ENCODE assay signal across 8 cellular contexts in genomic region chr6:33344771-33345697, GRCh38. TPM values are rescaled to one million over a fixed set of nuclear protein-coding genes. Genes with fewer than 3 reads are reported as not detected.
DNase-seq lines count a peak whose midpoint lies in the region; ATAC-seq and TF ChIP-seq lines count a peak whose summit lies in the region.

No MANE protein-coding gene starts in this region.

- H3K4me3 ChIP-seq in DND-41 (ENCODE audit: low read depth in 1 of 2, low read length in 2 of 2): peak overlapping the region in 1 of 2 experiments; percentile 45; a peak in 2 of 4 replicates
- H3K4me3 ChIP-seq in KMS-11 (IDR thresholded peaks at IDR 0.05; ENCODE audit: insufficient read depth, low read depth, low read length): no peak overlapping the region
- peak overlapping the region in 1 of 4 donors; percentile 33 for H3K4me3 ChIP-seq in esophagus squamous epithelium
- no peak overlapping the region for H3K4me3 ChIP-seq in neural cell (ENCODE audit: low read length)
- peak overlapping the region; percentile 61 for H3K4me3 ChIP-seq in thoracic aorta

- H3K9me3 ChIP-seq in DND-41 (ENCODE audit: insufficient read depth, low read length, severe bottlenecking): no peaks in the 10 kb centered on the region
- H3K9me3 ChIP-seq in esophagus squamous epithelium: no peaks in the 10 kb centered on the region
- H3K9me3 ChIP-seq in neural cell (ENCODE audit: low read length): no peaks in the 10 kb centered on the region
- H3K9me3 ChIP-seq in thoracic aorta: no peaks in the 10 kb centered on the region

- ATAC-seq in DND-41 (ENCODE audit: insufficient read depth, low read depth): peak; percentile 74
- no peak for ATAC-seq in thoracic aorta (ENCODE audit: insufficient number of reproducible peaks, low FRiP score, low read depth)
- ATAC-seq in HG02885 (IDR thresholded peaks at IDR 0.05; ENCODE audit: poor library complexity, unreplicated experiment): no peak

- H3K9me2 ChIP-seq in neural cell (ENCODE audit: insufficient read depth, low read length): no peaks in the 10 kb centered on the region

- H2AFZ ChIP-seq in DND-41 (ENCODE audit: low read depth, low read length) (peak overlapping the region; percentile 61), KMS-11 (ENCODE audit: low read depth) (no peak overlapping the region), neural cell (ENCODE audit: low read depth, low read length) (no peak overlapping the region)

- DNase-seq in DND-41 (peak; percentile 81), OCI-M2 (lab: John Stamatoyannopoulos, UW; ENCODE audit: unreplicated experiment) (peak; percentile 48), activated T-cell treated with anti-CD3 and anti-CD28 coated beads for 4 hours (peak; percentile 49), esophagus squamous epithelium (lab: John Stamatoyannopoulos, UW) (peak; percentile 29), thoracic aorta (ENCODE audit: low spot score) (peak; percentile 26)

- TF ChIP-seq POLR2A in esophagus squamous epithelium (IDR thresholded peaks at IDR 0.05): no peak

- no peaks in the 10 kb centered on the region for H3F3A ChIP-seq in neural cell (ENCODE audit: insufficient read depth, low read length, poor library complexity, severe bottlenecking)

- peak overlapping the region; percentile 30; the same call in 1 of the 2 replicates for H3K9ac ChIP-seq in DND-41 (ENCODE audit: low read depth, low read length)
- no peak overlapping the region for H3K9ac ChIP-seq in KMS-11
- no peak overlapping the region for H3K9ac ChIP-seq in neural cell (ENCODE audit: low read length)

- H3K4me2 ChIP-seq in DND-41 (ENCODE audit: insufficient read depth, low read length) (peak overlapping the region; percentile 73), KMS-11 (peak overlapping the region; percentile 45), neural cell (ENCODE audit: low read length) (no peak overlapping the region)

- 18 to 19% methylated on average over 20 to 22 of the region's 22 CpGs for WGBS in esophagus squamous epithelium, 2 donors

- TF ChIP-seq CTCF in DND-41 (IDR thresholded peaks at IDR 0.05; ENCODE audit: borderline replicate concordance, extremely low read depth, low read length, poor library complexity, severe bottlenecking): peak; percentile 73
- peak; percentile 79 for TF ChIP-seq CTCF in KMS-11 (conservative IDR thresholded peaks at IDR 0.05; ENCODE audit: low read depth, low read length)
- peak; percentile 55 to 72 (median 64) for TF ChIP-seq CTCF in esophagus squamous epithelium (IDR thresholded peaks at IDR 0.05)
- TF ChIP-seq CTCF in neural cell (IDR thresholded peaks at IDR 0.05; ENCODE audit: poor library complexity, severe bottlenecking): peak; percentile 79
- TF ChIP-seq CTCF in thoracic aorta (IDR thresholded peaks at IDR 0.05): peak; percentile 64

- TF ChIP-seq RAD21 in neural cell (conservative IDR thresholded peaks at IDR 0.05): peak; percentile 60

- H3K36me3 ChIP-seq in DND-41 (ENCODE audit: insufficient read depth, low read length): no peaks in the 10 kb centered on the region
- H3K36me3 ChIP-seq in KMS-11 (ENCODE audit: insufficient read depth): no peaks in the 10 kb centered on the region
- no peaks in the 10 kb centered on the region for H3K36me3 ChIP-seq in esophagus squamous epithelium
- H3K36me3 ChIP-seq in neural cell (ENCODE audit: insufficient read depth, low read length): no peaks in the 10 kb centered on the region
- no peaks in the 10 kb centered on the region for H3K36me3 ChIP-seq in thoracic aorta

- H3K27ac ChIP-seq in DND-41 (ENCODE audit: low read length) (peak overlapping the region; percentile 67), KMS-11 (no peak overlapping the region; the same call in 1 of the 2 replicates), esophagus squamous epithelium (peak overlapping the region; percentile 22 to 54 (median 28)), neural cell (ENCODE audit: low read length) (no peak overlapping the region), thoracic aorta (no peak overlapping the region)

- H4K20me1 ChIP-seq in DND-41 (ENCODE audit: insufficient read depth, low read length): no peaks in the 10 kb centered on the region
- no peaks in the 10 kb centered on the region for H4K20me1 ChIP-seq in KMS-11 (ENCODE audit: insufficient read depth)
- H4K20me1 ChIP-seq in neural cell (ENCODE audit: insufficient read depth): no peaks in the 10 kb centered on the region

- H3K27me3 ChIP-seq in DND-41 (ENCODE audit: insufficient read depth, low read length, poor library complexity): no peaks in the 10 kb centered on the region
- H3K27me3 ChIP-seq in KMS-11 (ENCODE audit: insufficient read depth, low read depth): peaks cover 17% of the 10 kb centered on the region; the same call in 1 of the 2 replicates
- H3K27me3 ChIP-seq in esophagus squamous epithelium: no peaks in the 10 kb centered on the region
- H3K27me3 ChIP-seq in neural cell (ENCODE audit: insufficient read depth, low read depth, low read length): no peaks in the 10 kb centered on the region
- no peaks in the 10 kb centered on the region for H3K27me3 ChIP-seq in thoracic aorta (replicated peaks; ENCODE audit: insufficient read depth)

- peaks cover 27% of the 10 kb centered on the region for H3K4me1 ChIP-seq in DND-41 (ENCODE audit: insufficient read depth, low read length)
- H3K4me1 ChIP-seq in KMS-11 (ENCODE audit: low read depth, poor library complexity, severe bottlenecking): peaks cover 27% of the 10 kb centered on the region
- H3K4me1 ChIP-seq in esophagus squamous epithelium: peaks cover 0 to 20% (median 4%) of the 10 kb centered on the region in 3 donors
- peaks cover 3 to 12% of the 10 kb centered on the region in 2 donors for H3K4me1 ChIP-seq in thoracic aorta (ENCODE audit: control insufficient read depth in 1 of 2, low read depth in 2 of 2)

- H3K79me2 ChIP-seq in DND-41 (ENCODE audit: insufficient read depth, low read length): no peaks in the 10 kb centered on the region
- no peaks in the 10 kb centered on the region for H3K79me2 ChIP-seq in KMS-11 (ENCODE audit: insufficient read depth, low read depth)
- H3K79me2 ChIP-seq in neural cell (replicated peaks; ENCODE audit: insufficient read depth, low read length): no peaks in the 10 kb centered on the region

- TF ChIP-seq EP300 in neural cell (conservative IDR thresholded peaks at IDR 0.05; ENCODE audit: poor library complexity, severe bottlenecking): no peak

- intact Hi-C loops in esophagus squamous epithelium (cut with DNase I): no loop called here

TF ChIP-seq in neural cell, 6 proteins besides CTCF, POLR2A, EP300 and RAD21:
- TF ChIP-seq MXI1 (conservative IDR thresholded peaks at IDR 0.05; ENCODE audit: poor library complexity, severe bottlenecking) (no peak), POLR2AphosphoS5 (IDR thresholded peaks at IDR 0.05) (no peak), SMC3 (conservative IDR thresholded peaks at IDR 0.05; ENCODE audit: poor library complexity) (peak; percentile 73), TAF1 (IDR thresholded peaks at IDR 0.05; ENCODE audit: low read depth) (no peak), EZH2 (IDR thresholded peaks at IDR 0.05; ENCODE audit: borderline replicate concordance, insufficient read depth, low read length, poor library complexity, severe bottlenecking) (no peak)
- TF ChIP-seq, protein P1, sequence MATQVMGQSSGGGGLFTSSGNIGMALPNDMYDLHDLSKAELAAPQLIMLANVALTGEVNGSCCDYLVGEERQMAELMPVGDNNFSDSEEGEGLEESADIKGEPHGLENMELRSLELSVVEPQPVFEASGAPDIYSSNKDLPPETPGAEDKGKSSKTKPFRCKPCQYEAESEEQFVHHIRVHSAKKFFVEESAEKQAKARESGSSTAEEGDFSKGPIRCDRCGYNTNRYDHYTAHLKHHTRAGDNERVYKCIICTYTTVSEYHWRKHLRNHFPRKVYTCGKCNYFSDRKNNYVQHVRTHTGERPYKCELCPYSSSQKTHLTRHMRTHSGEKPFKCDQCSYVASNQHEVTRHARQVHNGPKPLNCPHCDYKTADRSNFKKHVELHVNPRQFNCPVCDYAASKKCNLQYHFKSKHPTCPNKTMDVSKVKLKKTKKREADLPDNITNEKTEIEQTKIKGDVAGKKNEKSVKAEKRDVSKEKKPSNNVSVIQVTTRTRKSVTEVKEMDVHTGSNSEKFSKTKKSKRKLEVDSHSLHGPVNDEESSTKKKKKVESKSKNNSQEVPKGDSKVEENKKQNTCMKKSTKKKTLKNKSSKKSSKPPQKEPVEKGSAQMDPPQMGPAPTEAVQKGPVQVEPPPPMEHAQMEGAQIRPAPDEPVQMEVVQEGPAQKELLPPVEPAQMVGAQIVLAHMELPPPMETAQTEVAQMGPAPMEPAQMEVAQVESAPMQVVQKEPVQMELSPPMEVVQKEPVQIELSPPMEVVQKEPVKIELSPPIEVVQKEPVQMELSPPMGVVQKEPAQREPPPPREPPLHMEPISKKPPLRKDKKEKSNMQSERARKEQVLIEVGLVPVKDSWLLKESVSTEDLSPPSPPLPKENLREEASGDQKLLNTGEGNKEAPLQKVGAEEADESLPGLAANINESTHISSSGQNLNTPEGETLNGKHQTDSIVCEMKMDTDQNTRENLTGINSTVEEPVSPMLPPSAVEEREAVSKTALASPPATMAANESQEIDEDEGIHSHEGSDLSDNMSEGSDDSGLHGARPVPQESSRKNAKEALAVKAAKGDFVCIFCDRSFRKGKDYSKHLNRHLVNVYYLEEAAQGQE (IDR thresholded peaks at IDR 0.05; ENCODE audit: borderline replicate concordance): no peak
TF ChIP-seq in neural cell: peak in this region for 1.

RNA-seq across cellular contexts. Expression of gene DAXX, which starts 22.3 kb away (rescaled TPM):
- total RNA-seq in esophagus squamous epithelium: 10 to 100 TPM; 25.1 to 41.6 (median 36.3) TPM
- polyA plus RNA-seq in neural cell: 39.3 and 66.0 TPM in 2 replicates
- polyA minus RNA-seq in neural cell: 20.7 and 22.6 TPM in 2 replicates
- 10 to 100 TPM; 32.4 to 78.5 TPM for total RNA-seq in thoracic aorta

RNA-seq across cellular contexts. Expression of gene ZBTB22, which starts 27.5 kb away (rescaled TPM):
- 10 to 100 TPM in 3 of 4 donors, 1 to 10 TPM in 1; 8.5 to 17.5 (median 14.8) TPM for total RNA-seq in esophagus squamous epithelium
- polyA plus RNA-seq in neural cell: 16.5 and 30.0 TPM in 2 replicates
- polyA minus RNA-seq in neural cell: 29.1 and 30.4 TPM in 2 replicates
- 10 to 100 TPM; 15.0 to 29.5 TPM for total RNA-seq in thoracic aorta

RNA-seq across cellular contexts. Expression of gene TAPBP, which starts 31.2 kb away (rescaled TPM):
- total RNA-seq in esophagus squamous epithelium (100 to 1,000 TPM in 1 of 4 donors, 10 to 100 TPM in 3; 68.1 to 101 (median 77.0) TPM), thoracic aorta (100 to 1,000 TPM in 1 of 2 donors, 10 to 100 TPM in 1; 88.0 to 107 TPM)
- 1.2 and 5.5 TPM in 2 replicates for polyA plus RNA-seq in neural cell
- polyA minus RNA-seq in neural cell: 1.6 and 1.7 TPM in 2 replicates

RNA-seq across cellular contexts. Expression of gene RGL2, which starts 46.3 kb away (rescaled TPM):
- 10 to 100 TPM; 54.9 to 78.7 (median 63.2) TPM for total RNA-seq in esophagus squamous epithelium
- polyA plus RNA-seq in neural cell: 120 and 141 TPM in 2 replicates
- 39.7 and 41.6 TPM in 2 replicates for polyA minus RNA-seq in neural cell
- total RNA-seq in thoracic aorta: 10 to 100 TPM; 49.9 to 83.5 TPM

RNA-seq across cellular contexts. Expression of gene KIFC1, which starts 46.6 kb away (rescaled TPM):
- 10 to 100 TPM in 2 of 4 donors, 1 to 10 TPM in 2; 9.6 to 38.9 (median 11.2) TPM for total RNA-seq in esophagus squamous epithelium
- polyA plus RNA-seq in neural cell: 0.52 and 2.1 TPM in 2 replicates
- polyA minus RNA-seq in neural cell: 1.2 and 1.4 TPM in 2 replicates
- total RNA-seq in thoracic aorta: under 1 TPM; 0.81 to 0.85 TPM

Comparison
In these comparisons a context has a peak if more than half of its experiments do, and no peak if none do; other contexts are left out.
1. DNase-seq: peak in every context shown above with its lines; median percentile 81 in DND-41; 49 in activated T-cell treated with anti-CD3 and anti-CD28 coated beads for 4 hours; 48 in OCI-M2; 29 in esophagus squamous epithelium; 26 in thoracic aorta.
2. H3K27ac ChIP-seq: peak in DND-41 (single experiment) and esophagus squamous epithelium (4 of 4); none in KMS-11 (single experiment), neural cell (single experiment) and thoracic aorta (0 of 2).
3. Peak in every context shown above with its lines, with median percentiles within 50 percentile points of each other: CTCF ChIP-seq.